Comparison of ENCODE assay signal across 9 cellular contexts in the genomic region with DNA sequence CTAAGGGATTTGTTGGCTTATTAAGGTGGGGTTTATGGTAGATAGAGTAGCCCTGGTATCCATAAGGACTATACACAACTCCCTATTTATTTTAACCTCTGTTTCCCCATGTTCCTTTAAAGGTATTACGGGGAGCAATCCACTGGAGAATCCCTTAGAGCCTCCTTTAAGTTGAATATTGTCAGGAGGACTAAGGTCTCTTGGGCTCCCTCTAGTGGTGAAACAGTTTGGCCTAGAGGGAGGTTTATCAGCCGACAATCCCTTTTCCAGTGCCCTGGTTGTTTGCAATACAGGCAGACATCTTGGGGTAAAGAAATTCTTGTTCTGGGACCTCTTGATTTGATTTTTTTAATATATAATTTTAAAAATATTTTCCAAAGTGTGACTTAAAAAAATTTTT. TPM values are rescaled to one million over a fixed set of nuclear protein-coding genes. Genes with fewer than 3 reads are reported as not detected.
DNase-seq lines count a peak whose midpoint lies in the region; ATAC-seq, FAIRE-seq and TF ChIP-seq lines count a peak whose summit lies in the region.
"Had no signal": no experiment of that assay in that cellular context is flagged by ENCODE, and none has a peak within 500 bp of the region (broad histone marks: within the 10 kb centered on the region; RNA-seq: fewer than 3 reads in every experiment).

No MANE protein-coding gene starts in this region.

- H3K79me2 ChIP-seq in osteoblast (ENCODE audit: insufficient read depth, low read length), result peaks cover 51% of the 10 kb centered on the region

- peak; percentile 47 for FAIRE-seq in GM12891 (lab: Jason Lieb, UNC)

- H3K4me1 ChIP-seq in osteoblast (ENCODE audit: insufficient read depth, low read length), result peaks cover 6% of the 10 kb centered on the region

- TF ChIP-seq CTCF in AG04449 (IDR thresholded peaks at IDR 0.05; ENCODE audit: insufficient read depth, low read length, missing control alignments), result peak; percentile 74
- peak; percentile 89 for TF ChIP-seq CTCF in fibroblast of villous mesenchyme (IDR thresholded peaks at IDR 0.05; ENCODE audit: insufficient read depth, low read depth, low read length)
- TF ChIP-seq CTCF in osteoblast (IDR thresholded peaks at IDR 0.05; ENCODE audit: extremely low read depth, low read depth, low read length), result peak; percentile 84

- POLR2A ChIA-PET in AG04449 (lab: Yijun Ruan, JAX), result no interaction called here

- DNase-seq in AG04449 (ENCODE audit: low read depth, low spot score) (no peak), GM12891 (ENCODE audit: insufficient read length, low spot score) (no peak), NCI-H82 (lab: John Stamatoyannopoulos, UW) (peak; percentile 95), fibroblast of villous mesenchyme (ENCODE audit: low read depth) (peak; percentile 70), osteoblast (ENCODE audit: insufficient read length, low spot score, missing footprints) (peak; percentile 49)
- DNase-seq in activated CD8-positive, alpha-beta memory T cell treated with anti-CD3 and anti-CD28 coated beads, Interleukin-2, amount 50 U/mL, for 4 hours, result peak; percentile 42

- no peak overlapping the region for H3K27ac ChIP-seq in osteoblast (ENCODE audit: low read depth, low read length)
- H3K27ac ChIP-seq: skin epidermis had no signal

- no peak for TF ChIP-seq POLR2A in GM12891 (IDR thresholded peaks at IDR 0.05; ENCODE audit: low read depth, low read length)

- no peak overlapping the region for H2AFZ ChIP-seq in osteoblast (ENCODE audit: low read length)

- ATAC-seq in HG03280 (IDR thresholded peaks at IDR 0.05; ENCODE audit: unreplicated experiment) (peak; percentile 65), HG02623 (IDR thresholded peaks at IDR 0.05; ENCODE audit: unreplicated experiment) (no peak)

- no peaks in the 10 kb centered on the region for H3K9me3 ChIP-seq in osteoblast (ENCODE audit: low read depth, low read length)

- no peak overlapping the region for H3K4me2 ChIP-seq in osteoblast (ENCODE audit: insufficient read depth, low read length)

- no peaks in the 10 kb centered on the region for H3K27me3 ChIP-seq in osteoblast (ENCODE audit: insufficient read depth, low read length)

- H3K4me3 ChIP-seq in AG04449 (ENCODE audit: low read depth, low read length) (no peak overlapping the region), fibroblast of villous mesenchyme (ENCODE audit: low read depth, low read length) (no peak overlapping the region), osteoblast (ENCODE audit: insufficient read depth, low read length) (no peak overlapping the region)
- H3K4me3 ChIP-seq: skin epidermis had no signal

- peaks cover 37% of the 10 kb centered on the region for H4K20me1 ChIP-seq in osteoblast (ENCODE audit: insufficient read depth, low read length)

- CTCF ChIA-PET in AG04449 (lab: Yijun Ruan, JAX), result interaction anchor here (0.7 to 1.0 kb wide), 3 partner anchors 12 to 22 kb away, joined by 3 to 6 read pairs (median 3); no protein-coding TSS in a partner anchor

- H3K36me3 ChIP-seq in osteoblast (ENCODE audit: insufficient read depth, low read length), result no peaks in the 10 kb centered on the region

TF ChIP-seq in GM12891, 5 proteins besides CTCF, POLR2A, EP300 and RAD21:
- TF ChIP-seq PAX5 (IDR thresholded peaks at IDR 0.05; ENCODE audit: insufficient read depth, low read length, severe bottlenecking), result no peak
- no peak for TF ChIP-seq SPI1 (IDR thresholded peaks at IDR 0.05; ENCODE audit: low read depth, low read length)
- no peak for TF ChIP-seq POU2F2 (IDR thresholded peaks at IDR 0.05; ENCODE audit: low read depth, low read length)
- TF ChIP-seq TAF1 (IDR thresholded peaks at IDR 0.05; ENCODE audit: low read depth, low read length), result no peak
- no peak for TF ChIP-seq POLR2AphosphoS5 (IDR thresholded peaks at IDR 0.05; ENCODE audit: low read depth, low read length)

RNA-seq across cellular contexts. Expression of a gene that starts 12.9 kb away (rescaled TPM):
- polyA plus RNA-seq in GM12891 (2012; ENCODE audit: low read depth, missing spikeins), result 28.9 TPM
- total RNA-seq in fibroblast of villous mesenchyme (81.2 and 91.5 TPM in 2 replicates), osteoblast (77.4 and 87.2 TPM in 2 replicates)

RNA-seq across cellular contexts. Expression of a gene that starts 51.2 kb away (rescaled TPM):
- 0.54 TPM for polyA plus RNA-seq in GM12891 (2012; ENCODE audit: low read depth, missing spikeins)
- total RNA-seq in fibroblast of villous mesenchyme (not detected in 2 replicates), osteoblast (0.29 TPM in 1 of 2 replicates, not detected in the other)

Comparison
In these comparisons a context has a peak if more than half of its experiments do, and no peak if none do; other contexts are left out.
1. DNase-seq: peak in NCI-H82 (single experiment), activated CD8-positive, alpha-beta memory T cell treated with anti-CD3 and anti-CD28 coated beads, Interleukin-2, amount 50 U/mL, for 4 hours (single experiment), fibroblast of villous mesenchyme (single experiment) and osteoblast (single experiment); none in AG04449 (single experiment) and GM12891 (single experiment).
2. Peak in every context shown above with its lines, with median percentiles within 50 percentile points of each other: CTCF ChIP-seq.